20 cellular contexts compared by ENCODE assay signal in the genomic region with DNA sequence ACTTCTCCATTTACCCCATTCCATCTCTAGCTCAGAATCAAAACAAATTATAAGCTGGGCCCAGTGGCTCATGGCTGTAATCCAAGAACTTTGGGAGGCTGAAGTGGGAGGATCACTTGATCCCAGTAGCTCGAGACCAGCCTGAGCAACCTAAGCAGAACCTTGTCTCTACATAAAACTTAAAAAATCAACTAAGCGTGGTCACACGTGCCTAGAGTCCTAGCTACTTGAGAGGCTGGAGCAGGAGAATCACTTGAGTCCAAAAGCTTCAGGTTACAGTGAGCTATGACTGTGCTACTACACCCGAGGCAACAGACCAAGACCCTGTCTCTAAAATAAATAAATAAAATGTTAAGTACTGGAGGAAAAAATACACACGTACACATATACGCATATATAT.
DNase-seq lines count a peak whose midpoint lies in the region; TF ChIP-seq lines count a peak whose summit lies in the region.
"Had no signal": no experiment of that assay in that cellular context is flagged by ENCODE, and none has a peak within 500 bp of the region (broad histone marks: within the 10 kb centered on the region; RNA-seq: fewer than 3 reads in every experiment).

No MANE protein-coding gene starts in this region.

- H3K27ac ChIP-seq in thyroid gland = no peak overlapping the region
- H3K27ac ChIP-seq: 22Rv1, C4-2B, SJCRH30 had no signal

- TF ChIP-seq POLR2A in thyroid gland (IDR thresholded peaks at IDR 0.05) = no peak

- WGBS in thyroid gland, 2 donors = 25 to 38% methylated on average over 6 of the region's 6 CpGs

- CTCF ChIA-PET in activated naive CD4-positive, alpha-beta T cell treated with anti-CD3 and anti-CD28 coated beads, Interleukin-2, amount 10 ng/mL, durations not matched to agents 7 days and 5 days (lab: Charles Lee) = no interaction called here

- intact Hi-C loops in thyroid gland (cut with DNase I) (no loop called here), posterior vena cava (cut with DNase I) (no loop called here)

- no peak overlapping the region for H3K4me3 ChIP-seq in thyroid gland (replicated peaks in 1 of 3)
- H3K4me3 ChIP-seq: SJCRH30 had no signal

- no peaks in the 10 kb centered on the region for H3K4me1 Mint-ChIP-seq in activated naive CD4-positive, alpha-beta T cell treated with anti-CD3 and anti-CD28 coated beads, Interleukin-2, amount 10 ng/mL, durations not matched to agents 7 days and 5 days
- H3K4me1 Mint-ChIP-seq: B cell had no signal

- H3K27me3 ChIP-seq in thyroid gland = no peaks in the 10 kb centered on the region
- H3K27me3 ChIP-seq: SJCRH30 had no signal

- no peaks in the 10 kb centered on the region for H3K36me3 Mint-ChIP-seq in activated naive CD4-positive, alpha-beta T cell treated with anti-CD3 and anti-CD28 coated beads, Interleukin-2, amount 10 ng/mL, durations not matched to agents 7 days and 5 days
- H3K36me3 Mint-ChIP-seq: CD8-positive, alpha-beta T cell had no signal

- TF ChIP-seq CTCF in thyroid gland (IDR thresholded peaks at IDR 0.05) = no peak

- H3K4me1 ChIP-seq in thyroid gland = no peaks in the 10 kb centered on the region
- H3K4me1 ChIP-seq: SJCRH30 had no signal

- no peaks in the 10 kb centered on the region for H3K9me3 Mint-ChIP-seq in activated naive CD4-positive, alpha-beta T cell treated with anti-CD3 and anti-CD28 coated beads, Interleukin-2, amount 10 ng/mL, durations not matched to agents 7 days and 5 days
- H3K9me3 Mint-ChIP-seq: CD8-positive, alpha-beta T cell had no signal

- no peaks in the 10 kb centered on the region for H3K36me3 ChIP-seq in thyroid gland
- H3K36me3 ChIP-seq: SJCRH30 had no signal

- H3K9me3 ChIP-seq in thyroid gland = no peaks in the 10 kb centered on the region
- H3K9me3 ChIP-seq: SJCRH30 had no signal

- H3K4me3 Mint-ChIP-seq in activated naive CD4-positive, alpha-beta T cell treated with anti-CD3 and anti-CD28 coated beads, Interleukin-2, amount 10 ng/mL, durations not matched to agents 7 days and 5 days = no peak overlapping the region
- H3K4me3 Mint-ChIP-seq: B cell; CD8-positive, alpha-beta T cell had no signal

- DNase-seq in NCI-H1417 (lab: John Stamatoyannopoulos, UW) (peak in 2 of 3 experiments; percentile 3 to 78), NCI-H1417 treated with DMSO at 0.1 percent for 48 hours (lab: John Stamatoyannopoulos, UW) (no peak), NCI-H187 treated with DMSO at 0.1 percent for 48 hours (lab: John Stamatoyannopoulos, UW) (peak; percentile 54), NCI-H510A treated with DMSO at 0.1 percent for 48 hours (lab: John Stamatoyannopoulos, UW) (peak; percentile 91), thyroid gland (peak; percentile 32 to 39), activated T-cell treated with anti-CD3 and anti-CD28 coated beads for 4 hours (no peak), posterior vena cava (ENCODE audit: low spot score) (no peak)
- no peak for DNase-seq in activated naive CD4-positive, alpha-beta T cell treated with anti-CD3 and anti-CD28 coated beads, Interleukin-2, amount 10 ng/mL, durations not matched to agents 7 days and 5 days
- DNase-seq: CD8-positive, alpha-beta T cell; DMS 273 treated with DMSO at 0.1 percent for 48 hours; DND-41; NCI-H1048; NCI-H146; NCI-H2081 treated with DMSO at 0.1 percent for 48 hours; NCI-H446; NCI-H69; SJCRH30 had no signal

- H3K27me3 Mint-ChIP-seq in activated naive CD4-positive, alpha-beta T cell treated with anti-CD3 and anti-CD28 coated beads, Interleukin-2, amount 10 ng/mL, durations not matched to agents 7 days and 5 days = no peaks in the 10 kb centered on the region
- H3K27me3 Mint-ChIP-seq: B cell had no signal

- H3K27ac Mint-ChIP-seq in activated naive CD4-positive, alpha-beta T cell treated with anti-CD3 and anti-CD28 coated beads, Interleukin-2, amount 10 ng/mL, durations not matched to agents 7 days and 5 days = no peak overlapping the region
- H3K27ac Mint-ChIP-seq: B cell; CD8-positive, alpha-beta T cell had no signal

Comparison
In these comparisons a context has a peak if more than half of its experiments do, and no peak if none do; other contexts are left out.
1. DNase-seq: peak in NCI-H1417 (2 of 3), NCI-H187 treated with DMSO at 0.1 percent for 48 hours (single experiment), NCI-H510A treated with DMSO at 0.1 percent for 48 hours (single experiment) and thyroid gland (2 of 2); none in NCI-H1417 treated with DMSO at 0.1 percent for 48 hours (single experiment), activated T-cell treated with anti-CD3 and anti-CD28 coated beads for 4 hours (single experiment), activated naive CD4-positive, alpha-beta T cell treated with anti-CD3 and anti-CD28 coated beads, Interleukin-2, amount 10 ng/mL, durations not matched to agents 7 days and 5 days (single experiment) and posterior vena cava (single experiment).